In the genomic region with DNA sequence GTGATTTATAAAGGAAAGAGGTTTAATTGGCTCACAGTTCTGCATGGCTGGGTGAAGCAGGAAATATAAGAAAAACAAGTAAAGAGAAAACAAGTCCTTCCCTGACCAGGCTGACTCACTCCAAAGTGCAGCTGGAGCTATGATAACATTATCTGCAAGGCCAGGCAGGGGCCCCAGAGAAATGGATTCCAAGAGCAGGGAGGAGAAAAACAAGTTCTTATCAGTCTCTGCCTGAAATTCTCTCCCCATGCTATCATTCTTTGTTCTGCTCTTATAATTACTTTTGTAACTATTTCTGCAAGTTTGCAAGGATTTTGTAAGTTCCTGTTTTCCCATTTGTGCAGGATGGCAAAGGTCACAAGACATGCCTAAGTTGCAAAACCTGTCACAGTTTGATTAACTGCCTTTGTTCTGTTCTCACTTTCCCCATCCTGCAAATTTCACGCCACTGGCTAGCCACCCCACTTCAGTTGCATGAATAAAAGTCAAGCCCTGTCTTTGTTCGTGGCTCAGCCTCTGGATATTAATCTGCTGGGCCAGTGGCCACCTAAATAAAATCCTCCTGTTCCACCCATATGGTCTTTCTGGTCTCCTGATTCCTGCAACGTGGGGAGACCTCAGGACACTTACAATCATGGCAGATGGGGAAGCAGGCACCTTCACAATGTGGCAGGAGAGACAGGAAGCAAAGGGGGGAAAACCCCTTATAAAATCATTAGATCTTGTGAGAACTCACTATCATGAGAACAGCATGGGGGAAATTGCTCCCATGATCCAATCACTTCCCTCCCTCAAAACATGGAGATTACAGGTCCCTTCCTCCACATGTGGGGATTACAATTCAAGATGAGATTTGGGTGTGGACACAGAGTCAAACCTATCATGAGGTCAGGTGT, we compare ENCODE assay signal across 10 cellular contexts. TPM values are rescaled to one million over a fixed set of nuclear protein-coding genes. Genes with fewer than 3 reads are reported as not detected.
A peak's percentile ranks its signal among the peaks of the same experiment; 100 is the strongest.
DNase-seq lines count a peak whose midpoint lies in the region; ATAC-seq and TF ChIP-seq lines count a peak whose summit lies in the region.
"Had no signal": no experiment of that assay in that cellular context is flagged by ENCODE, and none has a peak within 500 bp of the region (broad histone marks: within the 10 kb centered on the region; RNA-seq: fewer than 3 reads in every experiment).

No MANE protein-coding gene starts in this region.

- CTCF ChIA-PET in activated naive CD4-positive, alpha-beta T cell treated with anti-CD3 and anti-CD28 coated beads for 36 hours (lab: Charles Lee): no interaction called here
- CTCF ChIA-PET in T-cell (lab: Charles Lee): no interaction called here

- H3K36me3 Mint-ChIP-seq in activated naive CD4-positive, alpha-beta T cell treated with anti-CD3 and anti-CD28 coated beads for 36 hours (ENCODE audit: low read depth): no peaks in the 10 kb centered on the region
- no peaks in the 10 kb centered on the region for H3K36me3 Mint-ChIP-seq in T-cell

- in situ Hi-C loops in astrocyte of the spinal cord (cut with HindIII; ENCODE audit: low sequenced_read_pairs): no loop called here

- no peak overlapping the region for H3K4me3 Mint-ChIP-seq in activated naive CD4-positive, alpha-beta T cell treated with anti-CD3 and anti-CD28 coated beads for 36 hours
- H3K4me3 Mint-ChIP-seq in T-cell: no peak overlapping the region
- H3K4me3 Mint-ChIP-seq: central memory CD8-positive, alpha-beta T cell had no signal

- no peaks in the 10 kb centered on the region for H3K9me3 Mint-ChIP-seq in activated naive CD4-positive, alpha-beta T cell treated with anti-CD3 and anti-CD28 coated beads for 36 hours
- H3K9me3 Mint-ChIP-seq in T-cell: no peaks in the 10 kb centered on the region
- H3K9me3 Mint-ChIP-seq: central memory CD8-positive, alpha-beta T cell had no signal

- no peak overlapping the region for H3K27ac Mint-ChIP-seq in activated naive CD4-positive, alpha-beta T cell treated with anti-CD3 and anti-CD28 coated beads for 36 hours
- H3K27ac Mint-ChIP-seq in T-cell: no peak overlapping the region

- no peak for ATAC-seq in T-cell (replicated peaks in 1 of 4)
- ATAC-seq: Panc1 had no signal

- POLR2A ChIA-PET in T-cell (lab: Charles Lee): no interaction called here

- H3K4me3 ChIP-seq in astrocyte of the spinal cord (ENCODE audit: low read depth, low read length): no peak overlapping the region

- no peak for TF ChIP-seq CTCF in astrocyte of the spinal cord (IDR thresholded peaks at IDR 0.05; ENCODE audit: low read depth, low read length)

- no peaks in the 10 kb centered on the region for H3K4me1 Mint-ChIP-seq in activated naive CD4-positive, alpha-beta T cell treated with anti-CD3 and anti-CD28 coated beads for 36 hours (ENCODE audit: low read depth)
- peaks cover 13 to 19% (median 18%) of the 10 kb centered on the region in 3 donors for H3K4me1 Mint-ChIP-seq in T-cell
- H3K4me1 Mint-ChIP-seq: central memory CD8-positive, alpha-beta T cell had no signal

- H3K27me3 Mint-ChIP-seq in activated naive CD4-positive, alpha-beta T cell treated with anti-CD3 and anti-CD28 coated beads for 36 hours (ENCODE audit: low read depth): peaks cover 4% of the 10 kb centered on the region
- peaks cover 3 to 10% of the 10 kb centered on the region in 2 donors for H3K27me3 Mint-ChIP-seq in T-cell

- intact Hi-C loops in activated naive CD4-positive, alpha-beta T cell treated with anti-CD3 and anti-CD28 coated beads for 36 hours (cut with micrococcal nuclease): no loop called here

- DNase-seq in HPDE6-E6E7 (ENCODE audit: extremely low spot score) (peak; percentile 20), astrocyte of the spinal cord (ENCODE audit: low read depth, low spot score) (peak; percentile 77), inferior parietal cortex (ENCODE audit: extremely low spot score) (peak; percentile 38), stromal cell of bone marrow (ENCODE audit: low read depth) (peak; percentile 44), NCI-H748 (lab: John Stamatoyannopoulos, UW; ENCODE audit: unreplicated experiment) (no peak), NCI-H1694 treated with DMSO at 0.1 percent for 48 hours (lab: John Stamatoyannopoulos, UW) (no peak), T-cell (no peak)
- no peak for DNase-seq in activated naive CD4-positive, alpha-beta T cell treated with anti-CD3 and anti-CD28 coated beads for 36 hours

RNA-seq across cellular contexts. Expression of a gene that starts 13.1 kb away (rescaled TPM):
- not detected for total RNA-seq in activated naive CD4-positive, alpha-beta T cell treated with anti-CD3 and anti-CD28 coated beads for 36 hours
- total RNA-seq in T-cell: under 1 TPM in 3 of 5 donors, not detected in 2; 0.05 to 0.06 (median 0.06) TPM

Comparison
In these comparisons a context has a peak if more than half of its experiments do, and no peak if none do; other contexts are left out.
1. DNase-seq: peak in HPDE6-E6E7 (single experiment), astrocyte of the spinal cord (single experiment), inferior parietal cortex (single experiment) and stromal cell of bone marrow (single experiment); none in NCI-H748 (single experiment), activated naive CD4-positive, alpha-beta T cell treated with anti-CD3 and anti-CD28 coated beads for 36 hours (single experiment), NCI-H1694 treated with DMSO at 0.1 percent for 48 hours (single experiment) and T-cell (0 of 34).